33 cellular contexts compared by ENCODE assay signal in genomic region chr14:34072401-34072800, GRCh38.
"Had no signal": no experiment of that assay in that cellular context is flagged by ENCODE, and none has a peak within 500 bp of the region (broad histone marks: within the 10 kb centered on the region; RNA-seq: fewer than 3 reads in every experiment).

No MANE protein-coding gene starts in this region.

- DNase-seq: activated B cell treated with CpG ODN at 0.5 μM for 24 hours; activated CD4-positive, alpha-beta memory T cell treated with anti-CD3 and anti-CD28 coated beads for 36 hours; activated CD4-positive, alpha-beta T cell treated with anti-CD3 and anti-CD28 coated beads for 4 hours; activated CD4-positive, alpha-beta T cell treated with anti-CD3 and anti-CD28 coated beads, Interleukin-2, amount 10 ng/mL, durations not matched to agents 24 days and 14 days; activated CD4-positive, alpha-beta T cell treated with anti-CD3 and anti-CD28 coated beads, Interleukin-2, amount 50 U/mL, for 1 hour; activated CD4-positive, alpha-beta T cell treated with anti-CD3 and anti-CD28 coated beads, Interleukin-2, amount 50 U/mL, for 4 hours; activated CD4-positive, CD25-positive, alpha-beta regulatory T cell treated with anti-CD3 and anti-CD28 coated beads, Interleukin-2, amount 50 U/mL, for 72 hours; activated CD8-positive, alpha-beta memory T cell treated with anti-CD3 and anti-CD28 coated beads, Interleukin-2, amount 50 U/mL, for 4 hours; activated CD8-positive, alpha-beta T cell treated with anti-CD3 and anti-CD28 coated beads for 36 hours; activated effector memory CD4-positive, alpha-beta T cell treated with anti-CD3 and anti-CD28 coated beads, Interleukin-2, amount 50 U/mL, for 16 hours; activated gamma-delta T cell treated with Interleukin-2 at 50 U/mL for 16 hours; activated naive CD4-positive, alpha-beta T cell; activated naive CD4-positive, alpha-beta T cell treated with anti-CD3 and anti-CD28 coated beads for 36 hours; activated naive CD4-positive, alpha-beta T cell treated with anti-CD3 and anti-CD28 coated beads, Interleukin-2, amount 50 U/mL, for 16 hours; activated naive CD8-positive, alpha-beta T cell treated with anti-CD3 and anti-CD28 coated beads for 36 hours; activated T-cell treated with anti-CD3 and anti-CD28 coated beads for 4 hours; activated T-cell treated with anti-CD3 and anti-CD28 coated beads, Interleukin-2, amount 50 U/mL, for 1 hour; activated T-cell treated with anti-CD3 and anti-CD28 coated beads, Interleukin-2, amount 50 U/mL, for 4 hours; activated T-cell treated with anti-CD3 and anti-CD28 coated beads, Interleukin-2, amount 50 U/mL, for 72 hours; adrenal gland; amniotic stem cell; aorta; body of pancreas; brain microvascular endothelial cell; central memory CD4-positive, alpha-beta T cell; T-helper 2 cell; T-helper 9 cell had no signal

- H3K27me3 ChIP-seq: adrenal gland, body of pancreas, brain microvascular endothelial cell, breast epithelium had no signal

- FAIRE-seq: astrocyte, TTC549 had no signal

- H3K36me3 ChIP-seq: adrenal gland, brain microvascular endothelial cell, breast epithelium had no signal

- H3K4me3 ChIP-seq: adrenal gland, body of pancreas, breast epithelium had no signal

- H3K4me1 ChIP-seq: adrenal gland, body of pancreas, breast epithelium had no signal

- H3K27ac ChIP-seq: adrenal gland, body of pancreas, brain microvascular endothelial cell, breast epithelium, VCaP had no signal

- ATAC-seq: activated CD8-positive, alpha-beta T cell treated with anti-CD3 and anti-CD28 coated beads for 36 hours; activated naive CD4-positive, alpha-beta T cell treated with anti-CD3 and anti-CD28 coated beads, Interleukin-2, amount 50 U/mL, for 72 hours; activated T-cell treated with anti-CD3 and anti-CD28 coated beads, Interleukin-2, amount 50 U/mL, for 4 hours; activated T-cell treated with anti-CD3 and anti-CD28 coated beads, Interleukin-2, amount 50 U/mL, for 72 hours; activated T-helper 17 cell treated with anti-CD3 and anti-CD28 coated beads, Interleukin-2, amount 50 U/mL, for 72 hours; body of pancreas had no signal

- H3K9me3 ChIP-seq: adrenal gland, body of pancreas, breast epithelium had no signal
